ENCODE assay signal across 8 cellular contexts in the genomic region with DNA sequence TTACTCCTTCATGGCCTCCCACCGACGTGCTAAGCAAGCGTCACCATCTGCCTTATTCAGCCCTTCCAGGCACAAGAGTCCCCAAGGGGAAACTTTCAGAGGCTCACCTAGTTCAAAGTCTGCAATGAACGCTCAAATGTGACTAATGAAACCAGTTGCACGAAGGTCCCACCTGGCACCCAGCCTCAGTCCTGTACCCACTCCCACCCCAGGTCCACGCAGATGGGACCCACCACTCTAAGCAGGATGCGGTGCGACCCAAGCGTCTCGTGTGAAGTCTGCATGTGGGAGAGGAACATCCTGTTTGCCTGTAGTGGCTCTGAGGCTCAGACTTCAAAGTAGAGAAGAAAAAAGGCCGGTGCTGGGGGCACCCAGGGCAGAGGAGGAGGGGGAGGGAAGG. TPM values are rescaled to one million over a fixed set of nuclear protein-coding genes. Genes with fewer than 3 reads are reported as not detected.
A peak's percentile ranks its signal among the peaks of the same experiment; 100 is the strongest.
DNase-seq lines count a peak whose midpoint lies in the region; ATAC-seq, FAIRE-seq and TF ChIP-seq lines count a peak whose summit lies in the region.

No MANE protein-coding gene starts in this region.

- 67% methylated on average over 11 of the region's 11 CpGs for WGBS in hepatocyte (ENCODE audit: low lambda C conversion rate, missing lambda C conversion rate)

- no peak overlapping the region for H3K4me3 ChIP-seq in hepatocyte

- H3K79me2 ChIP-seq in hepatocyte: no peaks in the 10 kb centered on the region

- H3K36me3 ChIP-seq in hepatocyte (replicated peaks; ENCODE audit: insufficient read depth, low read depth): no peaks in the 10 kb centered on the region

- FAIRE-seq in HTR-8/SVneo (lab: Jason Lieb, UNC): no peak

- ATAC-seq in GM18870 (IDR thresholded peaks at IDR 0.05; ENCODE audit: unreplicated experiment) (peak; percentile 61), HG03571 (IDR thresholded peaks at IDR 0.05; ENCODE audit: unreplicated experiment) (no peak), GM21576 (IDR thresholded peaks at IDR 0.05; ENCODE audit: unreplicated experiment) (no peak)

- H3K4me1 ChIP-seq in hepatocyte (ENCODE audit: insufficient read depth): peaks cover 5% of the 10 kb centered on the region

- TF ChIP-seq CTCF in hepatocyte (IDR thresholded peaks at IDR 0.05; ENCODE audit: poor library complexity): no peak

- no peak overlapping the region for H3K4me2 ChIP-seq in hepatocyte

- H2AFZ ChIP-seq in hepatocyte: no peak overlapping the region

- no peaks in the 10 kb centered on the region for H3K9me2 ChIP-seq in hepatocyte (replicated peaks; ENCODE audit: insufficient read depth)

- H4K20me1 ChIP-seq in hepatocyte (ENCODE audit: insufficient read depth, poor library complexity, severe bottlenecking): no peaks in the 10 kb centered on the region

- H3K27me3 ChIP-seq in hepatocyte: no peaks in the 10 kb centered on the region

- no peaks in the 10 kb centered on the region for H3K9me3 ChIP-seq in hepatocyte (ENCODE audit: low read depth)

- H3K27ac ChIP-seq in hepatocyte: no peak overlapping the region

- DNase-seq in NCI-H524 treated with DMSO at 0.1 percent for 48 hours (lab: John Stamatoyannopoulos, UW) (peak; percentile 30), HTR-8/SVneo (ENCODE audit: insufficient read length, low spot score) (no peak), hepatocyte (ENCODE audit: low spot score) (no peak)
- DNase-seq in activated effector memory CD4-positive, alpha-beta T cell treated with anti-CD3 and anti-CD28 coated beads, Interleukin-2, amount 50 U/mL, for 16 hours: peak; percentile 89
- DNase-seq in stimulated activated CD4-positive, alpha-beta T cell treated with anti-CD3 and anti-CD28 coated beads, Interleukin-1b, Interleukin-23, amount 100 ng/mL, for 48 hours: peak; percentile 83

RNA-seq across cellular contexts. Expression of gene RGS10, which starts 40.3 kb away (rescaled TPM):
- 2.2 and 5.4 TPM in 2 replicates for total RNA-seq in hepatocyte
- 8.4 and 14.4 TPM in 2 replicates for polyA plus RNA-seq in hepatocyte

Comparison
In these comparisons a context has a peak if more than half of its experiments do, and no peak if none do; other contexts are left out.
1. DNase-seq: peak in NCI-H524 treated with DMSO at 0.1 percent for 48 hours (single experiment), activated effector memory CD4-positive, alpha-beta T cell treated with anti-CD3 and anti-CD28 coated beads, Interleukin-2, amount 50 U/mL, for 16 hours (single experiment) and stimulated activated CD4-positive, alpha-beta T cell treated with anti-CD3 and anti-CD28 coated beads, Interleukin-1b, Interleukin-23, amount 100 ng/mL, for 48 hours (single experiment); none in HTR-8/SVneo (single experiment) and hepatocyte (single experiment).